Comparison of ENCODE assay signal across 29 cellular contexts in genomic region chr20:51300104-51300503, GRCh38.
"Had no signal": no experiment of that assay in that cellular context is flagged by ENCODE, and none has a peak within 500 bp of the region (broad histone marks: within the 10 kb centered on the region; RNA-seq: fewer than 3 reads in every experiment).

No MANE protein-coding gene starts in this region.

- H3K4me3 ChIP-seq: left lung, lower lobe of right lung, neural progenitor cell, right atrium auricular region, spleen, suprapubic skin, thoracic aorta, tibial artery, upper lobe of right lung had no signal

- H3K4me1 Mint-ChIP-seq: immature natural killer cell; natural killer cell; stimulated activated effector memory CD8-positive, alpha-beta T cell treated with anti-CD3 and anti-CD28 coated beads, Interleukin-12 subunit alpha, Interleukin-12 subunit beta, amount 100 ng/mL, for 72 hours had no signal

- H3K9me3 Mint-ChIP-seq: natural killer cell; stimulated activated effector memory CD8-positive, alpha-beta T cell treated with anti-CD3 and anti-CD28 coated beads, Interleukin-12 subunit alpha, Interleukin-12 subunit beta, amount 100 ng/mL, for 72 hours; stimulated activated naive CD8-positive, alpha-beta T cell treated with anti-CD3 and anti-CD28 coated beads, Interleukin-15, Interleukin-2, amounts not matched to agents 100 ng/mL and 50 ng/mL, for 24 hours had no signal

- H3K27me3 Mint-ChIP-seq: progenitor cell of endocrine pancreas had no signal

- ATAC-seq: left colon; left lung; lower lobe of right lung; natural killer cell; sciatic nerve; stimulated activated effector memory CD8-positive, alpha-beta T cell treated with anti-CD3 and anti-CD28 coated beads, Interleukin-12 subunit alpha, Interleukin-12 subunit beta, amount 100 ng/mL, for 72 hours; upper lobe of right lung had no signal

- H3K9me3 ChIP-seq: lower lobe of right lung, neutrophil, suprapubic skin, upper lobe of right lung had no signal

- H3K9ac ChIP-seq: neural progenitor cell, parathyroid adenoma had no signal

- DNase-seq: hypothalamus; immature natural killer cell; kidney; left colon; left lung; lower lobe of right lung; mammary epithelial cell; mesenchymal stem cell; naive B cell; natural killer cell; nephron progenitor cell; occipital lobe; spleen; stimulated activated CD4-positive, alpha-beta T cell treated with anti-CD3 and anti-CD28 coated beads, Interleukin-4, amount 100 ng/mL, for 24 hours; stimulated activated naive CD4-positive, alpha-beta T cell; tibial artery; trophoblast cell; upper lobe of right lung had no signal

- H3K27ac Mint-ChIP-seq: immature natural killer cell; mesothelial cell of epicardium; natural killer cell; nephron progenitor cell; neural progenitor cell; progenitor cell of endocrine pancreas; stimulated activated effector memory CD8-positive, alpha-beta T cell treated with anti-CD3 and anti-CD28 coated beads, Interleukin-12 subunit alpha, Interleukin-12 subunit beta, amount 100 ng/mL, for 72 hours; stimulated activated naive CD8-positive, alpha-beta T cell treated with anti-CD3 and anti-CD28 coated beads, Interleukin-15, Interleukin-2, amounts not matched to agents 100 ng/mL and 50 ng/mL, for 24 hours had no signal

- H3K4me1 ChIP-seq: left lung, lower lobe of right lung, parathyroid adenoma, right atrium auricular region, spleen, suprapubic skin, tibial artery, upper lobe of right lung had no signal

- H3K36me3 ChIP-seq: left lung, lower lobe of right lung, neural progenitor cell, neutrophil, right atrium auricular region, spleen, suprapubic skin, thoracic aorta, tibial artery, upper lobe of right lung had no signal

- H3K27me3 ChIP-seq: left lung, neural progenitor cell, neutrophil, right atrium auricular region, suprapubic skin had no signal

- H3K4me3 Mint-ChIP-seq: immature natural killer cell; mesothelial cell of epicardium; naive B cell; natural killer cell; nephron progenitor cell; neural progenitor cell; stimulated activated effector memory CD8-positive, alpha-beta T cell treated with anti-CD3 and anti-CD28 coated beads, Interleukin-12 subunit alpha, Interleukin-12 subunit beta, amount 100 ng/mL, for 72 hours; stimulated activated naive CD8-positive, alpha-beta T cell treated with anti-CD3 and anti-CD28 coated beads, Interleukin-15, Interleukin-2, amounts not matched to agents 100 ng/mL and 50 ng/mL, for 24 hours had no signal

- H3K36me3 Mint-ChIP-seq: immature natural killer cell; natural killer cell; neural progenitor cell; stimulated activated effector memory CD8-positive, alpha-beta T cell treated with anti-CD3 and anti-CD28 coated beads, Interleukin-12 subunit alpha, Interleukin-12 subunit beta, amount 100 ng/mL, for 72 hours had no signal

- H3K27ac ChIP-seq: left lung, lower lobe of right lung, neural progenitor cell, neutrophil, parathyroid adenoma, right atrium auricular region, spleen, suprapubic skin, thoracic aorta, tibial artery, upper lobe of right lung had no signal
